In genomic region chr10:88114368-88114767, GRCh38 we compare ENCODE assay signal across 8 cellular contexts.
DNase-seq lines count a peak whose midpoint lies in the region; ATAC-seq and TF ChIP-seq lines count a peak whose summit lies in the region.

No MANE protein-coding gene starts in this region.

- TF ChIP-seq CTCF in fibroblast of the aortic adventitia (IDR thresholded peaks at IDR 0.05; ENCODE audit: insufficient read depth, low read length): peak; percentile 42

- ATAC-seq in GM21619 (IDR thresholded peaks at IDR 0.05; ENCODE audit: unreplicated experiment): no peak

- H3K4me3 ChIP-seq in fibroblast of the aortic adventitia (ENCODE audit: low read depth, low read length): no peak overlapping the region

- DNase-seq in NCI-H524 (lab: John Stamatoyannopoulos, UW): peak; percentile 9 to 67
- DNase-seq in NCI-H524 treated with DMSO at 0.1 percent for 48 hours (lab: John Stamatoyannopoulos, UW): no peak
- DNase-seq in HK-2 (ENCODE audit: unreplicated experiment): peak; percentile 31
- DNase-seq in RKO (ENCODE audit: low spot score): peak; percentile 33
- no peak for DNase-seq in fibroblast of the aortic adventitia (ENCODE audit: low read depth)
- DNase-seq in pons (ENCODE audit: low spot score): peak; percentile 30
- DNase-seq in NCI-H1048 (lab: John Stamatoyannopoulos, UW): no peak

Comparison
In these comparisons a context has a peak if more than half of its experiments do, and no peak if none do; other contexts are left out.
1. DNase-seq: peak in NCI-H524 (2 of 2), HK-2 (single experiment), RKO (single experiment) and pons (single experiment); none in NCI-H524 treated with DMSO at 0.1 percent for 48 hours (single experiment), fibroblast of the aortic adventitia (single experiment) and NCI-H1048 (single experiment).